19 cellular contexts compared by ENCODE assay signal in genomic region chr12:7948585-7949264, GRCh38. TPM values are rescaled to one million over a fixed set of nuclear protein-coding genes. Genes with fewer than 3 reads are reported as not detected.
DNase-seq lines count a peak whose midpoint lies in the region; ATAC-seq, FAIRE-seq and TF ChIP-seq lines count a peak whose summit lies in the region.
"Had no signal": no experiment of that assay in that cellular context is flagged by ENCODE, and none has a peak within 500 bp of the region (broad histone marks: within the 10 kb centered on the region; RNA-seq: fewer than 3 reads in every experiment).

No MANE protein-coding gene starts in this region.

- H3K9ac ChIP-seq in endothelial cell of umbilical vein (replicated peaks; ENCODE audit: extremely low read depth, insufficient read depth, low read length): no peak overlapping the region

- H2AFZ ChIP-seq in endothelial cell of umbilical vein (ENCODE audit: low read depth, low read length): no peak overlapping the region

- no peaks in the 10 kb centered on the region for H3K79me2 ChIP-seq in endothelial cell of umbilical vein (ENCODE audit: control insufficient read depth, insufficient read depth, low read length)

- intact Hi-C loops in activated CD8-positive, alpha-beta T cell treated with anti-CD3 and anti-CD28 coated beads for 36 hours (cut with micrococcal nuclease): no loop called here
- intact Hi-C loops in endothelial cell of umbilical vein (cut with micrococcal nuclease): no loop called here
- intact Hi-C loops in Right ventricle myocardium superior (cut with DNase I): no loop called here

- H3K4me2 ChIP-seq in endothelial cell of umbilical vein (ENCODE audit: insufficient read depth, low read length): no peak overlapping the region

- CTCF ChIA-PET in activated CD8-positive, alpha-beta T cell treated with anti-CD3 and anti-CD28 coated beads, Interleukin-2, amount 10 ng/mL, durations not matched to agents 7 days and 5 days (lab: Charles Lee): interaction anchor here (1.1 kb wide), 1 partner anchor 11 kb away, joined by 4 read pairs; no protein-coding TSS in a partner anchor
- CTCF ChIA-PET in activated CD8-positive, alpha-beta T cell treated with anti-CD3 and anti-CD28 coated beads for 36 hours (lab: Charles Lee): interaction anchor here (0.5 to 0.9 kb wide), 5 partner anchors 8 to 85 kb away, joined by 3 read pairs; no protein-coding TSS in a partner anchor
- CTCF ChIA-PET in endothelial cell of umbilical vein (lab: Charles Lee): interaction anchor here (0.9 kb wide), 1 partner anchor 11 kb away, joined by 3 read pairs; no protein-coding TSS in a partner anchor

- no peak for FAIRE-seq in endothelial cell of umbilical vein (lab: Jason Lieb, UNC)
- FAIRE-seq: GM12892, keratinocyte had no signal

- H3K27ac Mint-ChIP-seq in activated CD8-positive, alpha-beta T cell treated with anti-CD3 and anti-CD28 coated beads, Interleukin-2, amount 10 ng/mL, durations not matched to agents 7 days and 5 days: peak overlapping the region; percentile 40
- H3K27ac Mint-ChIP-seq in activated CD8-positive, alpha-beta T cell treated with anti-CD3 and anti-CD28 coated beads for 36 hours: no peak overlapping the region
- H3K27ac Mint-ChIP-seq in stimulated activated naive B cell treated with anti-CD40 and anti-IgM and Interleukin-4, amounts not matched to agents 10 μg/mL and 1 μg/mL and 100 μg/mL, for 72 hours: peak overlapping the region; percentile 27
- H3K27ac Mint-ChIP-seq: activated CD4-positive, alpha-beta memory T cell treated with anti-CD3 and anti-CD28 coated beads, Interleukin-2, amount 10 ng/mL, durations not matched to agents 7 days and 5 days; CD8-positive, alpha-beta T cell; progenitor cell of endocrine pancreas had no signal

- dilution Hi-C loops in endothelial cell of umbilical vein (cut with MboI; ENCODE audit: extremely low pct_ligation_motif_present, low sequenced_read_pairs): no loop called here

- DNase-seq in activated CD8-positive, alpha-beta T cell treated with anti-CD3 and anti-CD28 coated beads, Interleukin-2, amount 10 ng/mL, durations not matched to agents 7 days and 5 days: no peak
- DNase-seq in activated CD8-positive, alpha-beta T cell treated with anti-CD3 and anti-CD28 coated beads for 36 hours: no peak
- DNase-seq in OCI-M1 (lab: John Stamatoyannopoulos, UW): peak; percentile 66
- peak; percentile 3 for DNase-seq in endothelial cell of umbilical vein (ENCODE audit: low read depth, low spot score)
- no peak for DNase-seq in stimulated activated naive B cell treated with anti-CD40 and anti-IgM and Interleukin-4, amounts not matched to agents 10 μg/mL and 1 μg/mL and 100 μg/mL, for 72 hours
- no peak for DNase-seq in T-helper 2 cell
- no peak for DNase-seq in activated CD4-positive, alpha-beta T cell treated with anti-CD3 and anti-CD28 coated beads for 1 hour
- DNase-seq in Right ventricle myocardium superior: no peak
- DNase-seq: activated CD4-positive, alpha-beta memory T cell treated with anti-CD3 and anti-CD28 coated beads, Interleukin-2, amount 10 ng/mL, durations not matched to agents 7 days and 5 days; anterior cingulate cortex; CD8-positive, alpha-beta T cell; colonic mucosa; NCI-H2081 treated with DMSO at 0.1 percent for 48 hours; NCI-H748 treated with DMSO at 0.1 percent for 48 hours had no signal

- no peaks in the 10 kb centered on the region for H3K9me1 ChIP-seq in endothelial cell of umbilical vein (replicated peaks; ENCODE audit: control insufficient read depth, extremely low read depth, insufficient read depth, low read length)

- no peak overlapping the region for H3K4me3 Mint-ChIP-seq in activated CD8-positive, alpha-beta T cell treated with anti-CD3 and anti-CD28 coated beads, Interleukin-2, amount 10 ng/mL, durations not matched to agents 7 days and 5 days
- no peak overlapping the region for H3K4me3 Mint-ChIP-seq in activated CD8-positive, alpha-beta T cell treated with anti-CD3 and anti-CD28 coated beads for 36 hours
- peak overlapping the region in 1 of 2 donors; percentile 1 for H3K4me3 Mint-ChIP-seq in stimulated activated naive B cell treated with anti-CD40 and anti-IgM and Interleukin-4, amounts not matched to agents 10 μg/mL and 1 μg/mL and 100 μg/mL, for 72 hours
- H3K4me3 Mint-ChIP-seq: activated CD4-positive, alpha-beta memory T cell treated with anti-CD3 and anti-CD28 coated beads, Interleukin-2, amount 10 ng/mL, durations not matched to agents 7 days and 5 days; CD8-positive, alpha-beta T cell had no signal

- no peak for TF ChIP-seq CTCF in activated CD8-positive, alpha-beta T cell treated with anti-CD3 and anti-CD28 coated beads for 36 hours (IDR thresholded peaks at IDR 0.05)
- no peak for TF ChIP-seq CTCF in endothelial cell of umbilical vein (IDR thresholded peaks at IDR 0.05; ENCODE audit: extremely low read depth in 1 of 2, insufficient read depth in 1 of 2, low read depth in 1 of 2, low read length in 2 of 2)

- H3K36me3 Mint-ChIP-seq in activated CD8-positive, alpha-beta T cell treated with anti-CD3 and anti-CD28 coated beads, Interleukin-2, amount 10 ng/mL, durations not matched to agents 7 days and 5 days (ENCODE audit: low read depth): no peaks in the 10 kb centered on the region
- H3K36me3 Mint-ChIP-seq in activated CD8-positive, alpha-beta T cell treated with anti-CD3 and anti-CD28 coated beads for 36 hours (ENCODE audit: low read depth): no peaks in the 10 kb centered on the region
- no peaks in the 10 kb centered on the region for H3K36me3 Mint-ChIP-seq in stimulated activated naive B cell treated with anti-CD40 and anti-IgM and Interleukin-4, amounts not matched to agents 10 μg/mL and 1 μg/mL and 100 μg/mL, for 72 hours
- H3K36me3 Mint-ChIP-seq: CD8-positive, alpha-beta T cell had no signal

- no peaks in the 10 kb centered on the region for H3K4me1 ChIP-seq in endothelial cell of umbilical vein (ENCODE audit: control insufficient read depth, extremely low read depth, insufficient read depth, low read length)
- H3K4me1 ChIP-seq: colonic mucosa, esophagus muscularis mucosa had no signal

- no TSS peak for BruUV-seq in endothelial cell of umbilical vein (replicated peaks; lab: Mats Ljungman, UMichigan)

- no peaks in the 10 kb centered on the region for H3K9me3 ChIP-seq in endothelial cell of umbilical vein (replicated peaks; ENCODE audit: control insufficient read depth, insufficient read depth, low read length)
- H3K9me3 ChIP-seq: colonic mucosa, esophagus muscularis mucosa had no signal

- no peak overlapping the region for H3K27ac ChIP-seq in endothelial cell of umbilical vein (ENCODE audit: insufficient read depth, low read depth, low read length)
- H3K27ac ChIP-seq: colonic mucosa, esophagus muscularis mucosa had no signal

- H3K27me3 Mint-ChIP-seq in activated CD8-positive, alpha-beta T cell treated with anti-CD3 and anti-CD28 coated beads, Interleukin-2, amount 10 ng/mL, durations not matched to agents 7 days and 5 days (ENCODE audit: low read depth): no peaks in the 10 kb centered on the region
- no peaks in the 10 kb centered on the region for H3K27me3 Mint-ChIP-seq in activated CD8-positive, alpha-beta T cell treated with anti-CD3 and anti-CD28 coated beads for 36 hours
- no peaks in the 10 kb centered on the region for H3K27me3 Mint-ChIP-seq in stimulated activated naive B cell treated with anti-CD40 and anti-IgM and Interleukin-4, amounts not matched to agents 10 μg/mL and 1 μg/mL and 100 μg/mL, for 72 hours
- H3K27me3 Mint-ChIP-seq: activated CD4-positive, alpha-beta memory T cell treated with anti-CD3 and anti-CD28 coated beads, Interleukin-2, amount 10 ng/mL, durations not matched to agents 7 days and 5 days; progenitor cell of endocrine pancreas had no signal

- no peak for ATAC-seq in activated CD8-positive, alpha-beta T cell treated with anti-CD3 and anti-CD28 coated beads, Interleukin-2, amount 10 ng/mL, durations not matched to agents 7 days and 5 days
- no peak for ATAC-seq in activated CD8-positive, alpha-beta T cell treated with anti-CD3 and anti-CD28 coated beads for 36 hours
- peak; percentile 97 to 99 for ATAC-seq in stimulated activated naive B cell treated with anti-CD40 and anti-IgM and Interleukin-4, amounts not matched to agents 10 μg/mL and 1 μg/mL and 100 μg/mL, for 72 hours (replicated peaks)
- ATAC-seq in Right ventricle myocardium superior (ENCODE audit: poor library complexity): no peak
- ATAC-seq: CD8-positive, alpha-beta T cell; Right ventricle myocardium inferior had no signal

- TF ChIP-seq POLR2A in endothelial cell of umbilical vein (IDR thresholded peaks at IDR 0.05; ENCODE audit: low read depth, low read length): no peak

- peaks cover 10% of the 10 kb centered on the region for H3K4me1 Mint-ChIP-seq in activated CD8-positive, alpha-beta T cell treated with anti-CD3 and anti-CD28 coated beads, Interleukin-2, amount 10 ng/mL, durations not matched to agents 7 days and 5 days (ENCODE audit: low read depth)
- peaks cover 4% of the 10 kb centered on the region for H3K4me1 Mint-ChIP-seq in activated CD8-positive, alpha-beta T cell treated with anti-CD3 and anti-CD28 coated beads for 36 hours (ENCODE audit: low read depth)
- H3K4me1 Mint-ChIP-seq in stimulated activated naive B cell treated with anti-CD40 and anti-IgM and Interleukin-4, amounts not matched to agents 10 μg/mL and 1 μg/mL and 100 μg/mL, for 72 hours: peaks cover 8 to 10% of the 10 kb centered on the region in 2 donors

- H3K9me3 Mint-ChIP-seq in activated CD8-positive, alpha-beta T cell treated with anti-CD3 and anti-CD28 coated beads, Interleukin-2, amount 10 ng/mL, durations not matched to agents 7 days and 5 days (ENCODE audit: insufficient read depth): no peaks in the 10 kb centered on the region
- H3K9me3 Mint-ChIP-seq in activated CD8-positive, alpha-beta T cell treated with anti-CD3 and anti-CD28 coated beads for 36 hours: no peaks in the 10 kb centered on the region
- H3K9me3 Mint-ChIP-seq in stimulated activated naive B cell treated with anti-CD40 and anti-IgM and Interleukin-4, amounts not matched to agents 10 μg/mL and 1 μg/mL and 100 μg/mL, for 72 hours: no peaks in the 10 kb centered on the region
- H3K9me3 Mint-ChIP-seq: activated CD4-positive, alpha-beta memory T cell treated with anti-CD3 and anti-CD28 coated beads, Interleukin-2, amount 10 ng/mL, durations not matched to agents 7 days and 5 days; CD8-positive, alpha-beta T cell had no signal

- H3K36me3 ChIP-seq in endothelial cell of umbilical vein (ENCODE audit: control insufficient read depth in 2 of 2, extremely low read depth in 1 of 2, insufficient read depth in 2 of 2, low read length in 2 of 2): no peaks in the 10 kb centered on the region
- H3K36me3 ChIP-seq: colonic mucosa, esophagus muscularis mucosa had no signal

- POLR2A ChIA-PET in activated CD8-positive, alpha-beta T cell treated with anti-CD3 and anti-CD28 coated beads, Interleukin-2, amount 10 ng/mL, durations not matched to agents 7 days and 5 days (lab: Charles Lee): interaction anchor here (1.3 to 1.4 kb wide), 2 partner anchors 12 to 13 kb away, joined by 4 to 5 read pairs; partner anchors contain the start of gene SLC2A3
- POLR2A ChIA-PET in activated CD8-positive, alpha-beta T cell treated with anti-CD3 and anti-CD28 coated beads for 36 hours (lab: Charles Lee): interaction anchor here (0.6 to 0.9 kb wide), 2 partner anchors 8 to 10 kb away, joined by 3 read pairs; no protein-coding TSS in a partner anchor
- POLR2A ChIA-PET in endothelial cell of umbilical vein (lab: Charles Lee): no interaction called here

- no peaks in the 10 kb centered on the region for H4K20me1 ChIP-seq in endothelial cell of umbilical vein (replicated peaks; ENCODE audit: control insufficient read depth, extremely low read depth, insufficient read depth, low read length)

- H3K4me3 ChIP-seq in endothelial cell of umbilical vein (replicated peaks in 1 of 3; ENCODE audit: insufficient read depth in 1 of 3, low read depth in 1 of 3, low read length in 3 of 3): no peak overlapping the region
- H3K4me3 ChIP-seq: colonic mucosa, esophagus muscularis mucosa had no signal

- H3K27me3 ChIP-seq in endothelial cell of umbilical vein (ENCODE audit: control insufficient read depth in 2 of 2, insufficient read depth in 2 of 2, low read length in 2 of 2): no peaks in the 10 kb centered on the region
- H3K27me3 ChIP-seq: colonic mucosa, esophagus muscularis mucosa had no signal

RNA-seq across cellular contexts. Expression of gene SLC2A3, which starts 12.7 kb away (rescaled TPM):
- total RNA-seq in activated CD8-positive, alpha-beta T cell treated with anti-CD3 and anti-CD28 coated beads, Interleukin-2, amount 10 ng/mL, durations not matched to agents 7 days and 5 days: 100 to 1,000 TPM; 255 to 266 TPM
- total RNA-seq in activated CD8-positive, alpha-beta T cell treated with anti-CD3 and anti-CD28 coated beads for 36 hours: 100 to 1,000 TPM; 488 to 528 TPM
- total RNA-seq in endothelial cell of umbilical vein (13.9 and 25.7 TPM in 2 replicates), Right ventricle myocardium superior (8.8 TPM)
- polyA plus RNA-seq in endothelial cell of umbilical vein: 12.7 and 20.8 TPM in 2 replicates
- 8.9 and 9.9 TPM in 2 replicates for polyA plus RNA-seq in endothelial cell of umbilical vein (2011; cell fraction: cytosol; rRNA removed)
- 20.7 and 21.8 TPM in 2 replicates for polyA plus RNA-seq in endothelial cell of umbilical vein (2011; cell fraction: nucleus; rRNA removed)
- 33.5 and 53.0 TPM in 2 replicates for polyA plus RNA-seq in endothelial cell of umbilical vein (2012)
- polyA minus RNA-seq in endothelial cell of umbilical vein: 32.2 and 35.4 TPM in 2 replicates
- polyA minus RNA-seq in endothelial cell of umbilical vein (2011; cell fraction: cytosol; rRNA and poly(A)+ RNA removed): 22.0 TPM
- polyA minus RNA-seq in endothelial cell of umbilical vein (2011; cell fraction: nucleus; rRNA and poly(A)+ RNA removed): 29.1 and 41.5 TPM in 2 replicates

Comparison
In these comparisons a context has a peak if more than half of its experiments do, and no peak if none do; other contexts are left out.
1. ATAC-seq: peak in stimulated activated naive B cell treated with anti-CD40 and anti-IgM and Interleukin-4, amounts not matched to agents 10 μg/mL and 1 μg/mL and 100 μg/mL, for 72 hours (2 of 2); none in activated CD8-positive, alpha-beta T cell treated with anti-CD3 and anti-CD28 coated beads, Interleukin-2, amount 10 ng/mL, durations not matched to agents 7 days and 5 days (single experiment), activated CD8-positive, alpha-beta T cell treated with anti-CD3 and anti-CD28 coated beads for 36 hours (single experiment) and Right ventricle myocardium superior (single experiment).
2. DNase-seq: peak in OCI-M1 (single experiment) and endothelial cell of umbilical vein (single experiment); none in activated CD8-positive, alpha-beta T cell treated with anti-CD3 and anti-CD28 coated beads, Interleukin-2, amount 10 ng/mL, durations not matched to agents 7 days and 5 days (single experiment), activated CD8-positive, alpha-beta T cell treated with anti-CD3 and anti-CD28 coated beads for 36 hours (single experiment), stimulated activated naive B cell treated with anti-CD40 and anti-IgM and Interleukin-4, amounts not matched to agents 10 μg/mL and 1 μg/mL and 100 μg/mL, for 72 hours (single experiment), T-helper 2 cell (0 of 5), activated CD4-positive, alpha-beta T cell treated with anti-CD3 and anti-CD28 coated beads for 1 hour (single experiment) and Right ventricle myocardium superior (single experiment).